8 cellular contexts compared by ENCODE assay signal in genomic region chr5:102681403-102681983, GRCh38.
DNase-seq lines count a peak whose midpoint lies in the region; ATAC-seq, FAIRE-seq and TF ChIP-seq lines count a peak whose summit lies in the region.

No MANE protein-coding gene starts in this region.

- no TSS peak for BruUV-seq in HepG2 (replicated peaks; lab: Mats Ljungman, UMichigan)

- FAIRE-seq in HepG2 (lab: Jason Lieb, UNC): peak; percentile 83

- TF ChIP-seq EP300 in HepG2 (IDR thresholded peaks at IDR 0.05; ENCODE audit: low read depth in 2 of 2, low read length in 2 of 2) (no peak), HepG2 (CRISPR knock-in tag; IDR thresholded peaks at IDR 0.05; ENCODE audit: borderline replicate concordance) (no peak)

- no peak for TF ChIP-seq POLR2A in HepG2 (IDR thresholded peaks at IDR 0.05; ENCODE audit: insufficient read depth in 1 of 2, low read depth in 2 of 2, low read length in 2 of 2)

- 0 out of 2 replicates have a peak, but pooled peaks have one; percentile 26 for TF ChIP-seq RAD21 in HepG2 (CRISPR knock-in tag; IDR thresholded peaks at IDR 0.05)

- CTCF ChIA-PET in HepG2 (lab: Yijun Ruan, JAX; ENCODE audit: low intra/inter-chr PET ratio, low total read pairs): interaction anchor here (1.3 to 2.0 kb wide), 2 partner anchors 360 to 457 kb away, joined by 7 to 10 read pairs; no protein-coding TSS in a partner anchor

- in situ Hi-C loops in HepG2 (cut with HindIII; ENCODE audit: extremely low pct_ligation_motif_present, low pct_unique_long_range_greater_than_20kb): no loop called here

- intact Hi-C loops in HepG2 (cut with micrococcal nuclease; ENCODE audit: unreplicated experiment): loop anchor here (1.0 kb wide), 3 partner anchors 290 to 458 kb away; no protein-coding TSS in a partner anchor

- WGBS in HepG2 (ENCODE audit: low lambda C conversion rate): 46% methylated on average over 2 of the region's 2 CpGs

- H3K27ac ChIP-seq in HepG2 (ENCODE audit: extremely low read length, insufficient read depth, low read length): no peak overlapping the region

- H3K9ac ChIP-seq in HepG2 (ENCODE audit: insufficient read depth, low read depth, low read length): no peak overlapping the region

- no peaks in the 10 kb centered on the region for H3K79me2 ChIP-seq in HepG2 (ENCODE audit: insufficient read depth, low read length)

- no peaks in the 10 kb centered on the region for H3K9me3 ChIP-seq in BE2C
- H3K9me3 ChIP-seq in HepG2 (ENCODE audit: low read length): no peaks in the 10 kb centered on the region

- DNase-seq in BE2C: peak; percentile 81
- peak; percentile 49 for DNase-seq in NCI-H226
- DNase-seq in activated CD4-positive, CD25-positive, alpha-beta regulatory T cell (lab: John Stamatoyannopoulos, UW): peak; percentile 3 to 14 (median 10)
- peak; percentile 58 for DNase-seq in cerebellum (ENCODE audit: low spot score)
- peak; percentile 46 for DNase-seq in HepG2 (ENCODE audit: low spot score)
- DNase-seq in stimulated activated CD4-positive, alpha-beta T cell treated with anti-CD3 and anti-CD28 coated beads, TNF-alpha, amount 100 ng/mL, for 48 hours (ENCODE audit: low read depth in 3 of 3): peak; percentile 27 to 52 (median 29)

- no peaks in the 10 kb centered on the region for H3K4me1 ChIP-seq in BE2C
- H3K4me1 ChIP-seq in HepG2 (ENCODE audit: insufficient read depth, low read length): no peaks in the 10 kb centered on the region; the same call in 1 of the 2 replicates

- no peaks in the 10 kb centered on the region for H3K36me3 ChIP-seq in BE2C
- H3K36me3 ChIP-seq in HepG2 (replicated peaks in 1 of 2; ENCODE audit: control insufficient read depth in 1 of 2, insufficient read depth in 2 of 2, low read length in 2 of 2): no peaks in the 10 kb centered on the region

- H4K20me1 ChIP-seq in HepG2 (ENCODE audit: insufficient read depth, low read length): no peaks in the 10 kb centered on the region

- H3K27me3 ChIP-seq in BE2C: no peaks in the 10 kb centered on the region
- H3K27me3 ChIP-seq in HepG2 (ENCODE audit: control insufficient read depth in 1 of 2, insufficient read depth in 2 of 2, low read length in 2 of 2): no peaks in the 10 kb centered on the region

- no peak overlapping the region for H3K4me3 ChIP-seq in BE2C (ENCODE audit: low read depth, low read length)
- no peak overlapping the region for H3K4me3 ChIP-seq in HepG2 (replicated peaks in 1 of 3; ENCODE audit: insufficient read depth in 1 of 3, low read depth in 2 of 3, low read length in 3 of 3)

- ATAC-seq in GM19025 (IDR thresholded peaks at IDR 0.05; ENCODE audit: low read depth, unreplicated experiment) (peak; percentile 92), HG03159 (IDR thresholded peaks at IDR 0.05; ENCODE audit: unreplicated experiment) (peak; percentile 96), HepG2 (peak; percentile 87)

- POLR2A ChIA-PET in HepG2 (lab: Yijun Ruan, JAX): interaction anchor here (1.1 kb wide), 1 partner anchor 439 kb away, joined by 4 read pairs; the partner anchor contains the start of genes GIN1 and PPIP5K2

- peak; percentile 98 for TF ChIP-seq CTCF in BE2C (IDR thresholded peaks at IDR 0.05; ENCODE audit: low read depth, low read length)
- peak; percentile 84 for TF ChIP-seq CTCF in HepG2 (CRISPR knock-in tag; IDR thresholded peaks at IDR 0.05)

- no peak overlapping the region for H3K4me2 ChIP-seq in HepG2 (ENCODE audit: low read depth, low read length)

- H2AFZ ChIP-seq in HepG2 (ENCODE audit: low read length): no peak overlapping the region

TF ChIP-seq in HepG2, 621 proteins besides CTCF, POLR2A, EP300 and RAD21:
- TF ChIP-seq MAFK (conservative IDR thresholded peaks at IDR 0.05 in 1 of 2, IDR thresholded peaks at IDR 0.05 in 1 of 2; ENCODE audit: low read length in 2 of 2) (peak in 1 of 2 experiments; percentile 61; a peak in 3 of 4 replicates), STAG1 (CRISPR knock-in tag; IDR thresholded peaks at IDR 0.05) (peak; percentile 83), ZNF24 (IDR thresholded peaks at IDR 0.05) (no peak), SMC3 (IDR thresholded peaks at IDR 0.05; ENCODE audit: low read length) (peak; percentile 70), SP5 (CRISPR knock-in tag; IDR thresholded peaks at IDR 0.05; ENCODE audit: borderline replicate concordance, low read depth) (no peak), TEAD3 (CRISPR knock-in tag; optimal IDR thresholded peaks at IDR 0.05; ENCODE audit: borderline replicate concordance) (no peak), MAFF (IDR thresholded peaks at IDR 0.05; ENCODE audit: low read depth, low read length) (peak; percentile 43; the same call in 1 of the 2 replicates), MTA1 (CRISPR knock-in tag; IDR thresholded peaks at IDR 0.05; ENCODE audit: borderline replicate concordance) (no peak), ELF3 (CRISPR knock-in tag; IDR thresholded peaks at IDR 0.05) (no peak), ZNF432 (CRISPR knock-in tag; IDR thresholded peaks at IDR 0.05; ENCODE audit: borderline replicate concordance) (no peak), HNRNPK (IDR thresholded peaks at IDR 0.05; ENCODE audit: low read depth, low read length, poor library complexity, severe bottlenecking) (no peak), CENPT (CRISPR knock-in tag; IDR thresholded peaks at IDR 0.05; ENCODE audit: low read depth) (no peak), ZNF468 (CRISPR knock-in tag; IDR thresholded peaks at IDR 0.05) (no peak)
TF ChIP-seq in HepG2: peak in this region for 4.

Comparison
In these comparisons a context has a peak if more than half of its experiments do, and no peak if none do; other contexts are left out.
1. DNase-seq: peak in every context shown above with its lines; median percentile 81 in BE2C; 58 in cerebellum; 49 in NCI-H226; 46 in HepG2; 29 in stimulated activated CD4-positive, alpha-beta T cell treated with anti-CD3 and anti-CD28 coated beads, TNF-alpha, amount 100 ng/mL, for 48 hours; 10 in activated CD4-positive, CD25-positive, alpha-beta regulatory T cell.